In genomic region chr1:180791806-180792205, GRCh38 we compare ENCODE assay signal across 14 cellular contexts.
DNase-seq lines count a peak whose midpoint lies in the region; ATAC-seq and TF ChIP-seq lines count a peak whose summit lies in the region.
"Had no signal": no experiment of that assay in that cellular context is flagged by ENCODE, and none has a peak within 500 bp of the region (broad histone marks: within the 10 kb centered on the region; RNA-seq: fewer than 3 reads in every experiment).

No MANE protein-coding gene starts in this region.

- no peaks in the 10 kb centered on the region for H3K27me3 ChIP-seq in skeletal muscle satellite cell (ENCODE audit: control insufficient read depth, insufficient read depth, low read length)
- H3K27me3 ChIP-seq: neutrophil had no signal

- H3K27me3 Mint-ChIP-seq in activated CD4-positive, alpha-beta memory T cell treated with anti-CD3 and anti-CD28 coated beads, Interleukin-2, amount 10 ng/mL, durations not matched to agents 7 days and 5 days, result no peaks in the 10 kb centered on the region
- no peaks in the 10 kb centered on the region for H3K27me3 Mint-ChIP-seq in activated CD4-positive, alpha-beta memory T cell treated with anti-CD3 and anti-CD28 coated beads for 36 hours
- no peaks in the 10 kb centered on the region for H3K27me3 Mint-ChIP-seq in activated T-helper 17 cell treated with anti-CD3 and anti-CD28 coated beads, Interleukin-2, amount 50 U/mL, for 72 hours

- H3K9me3 Mint-ChIP-seq in activated CD4-positive, alpha-beta memory T cell treated with anti-CD3 and anti-CD28 coated beads, Interleukin-2, amount 10 ng/mL, durations not matched to agents 7 days and 5 days, result no peaks in the 10 kb centered on the region
- H3K9me3 Mint-ChIP-seq in activated CD4-positive, alpha-beta memory T cell treated with anti-CD3 and anti-CD28 coated beads for 36 hours, result no peaks in the 10 kb centered on the region
- no peaks in the 10 kb centered on the region for H3K9me3 Mint-ChIP-seq in activated T-helper 17 cell treated with anti-CD3 and anti-CD28 coated beads, Interleukin-2, amount 50 U/mL, for 72 hours
- H3K9me3 Mint-ChIP-seq: T-helper 2 cell treated with Interferon-gamma antibody and Interleukin-4, amounts not matched to agents 5 μg/mL and 100 μg/mL, for 36 hours had no signal

- H3K36me3 Mint-ChIP-seq in activated CD4-positive, alpha-beta memory T cell treated with anti-CD3 and anti-CD28 coated beads, Interleukin-2, amount 10 ng/mL, durations not matched to agents 7 days and 5 days (ENCODE audit: low read depth), result peaks cover 7% of the 10 kb centered on the region
- peaks cover 11% of the 10 kb centered on the region for H3K36me3 Mint-ChIP-seq in activated CD4-positive, alpha-beta memory T cell treated with anti-CD3 and anti-CD28 coated beads for 36 hours
- peaks cover 27% of the 10 kb centered on the region for H3K36me3 Mint-ChIP-seq in activated T-helper 17 cell treated with anti-CD3 and anti-CD28 coated beads, Interleukin-2, amount 50 U/mL, for 72 hours (ENCODE audit: low read depth)

- TF ChIP-seq POLR2A in NB4 (IDR thresholded peaks at IDR 0.05; ENCODE audit: extremely low read depth, insufficient read length), result no peak

- POLR2A ChIA-PET in activated CD4-positive, alpha-beta memory T cell treated with anti-CD3 and anti-CD28 coated beads, Interleukin-2, amount 10 ng/mL, durations not matched to agents 7 days and 5 days (lab: Charles Lee), result interaction anchor here (1.4 to 1.5 kb wide), 2 partner anchors 206 to 289 kb away, joined by 3 read pairs; partner anchors contain the start of gene ACBD6
- POLR2A ChIA-PET in activated CD4-positive, alpha-beta memory T cell treated with anti-CD3 and anti-CD28 coated beads for 36 hours (lab: Charles Lee), result no interaction called here

- H3K4me2 ChIP-seq in skeletal muscle satellite cell (ENCODE audit: low read length), result peak overlapping the region; percentile 35

- no peak overlapping the region for H3K4me3 Mint-ChIP-seq in activated CD4-positive, alpha-beta memory T cell treated with anti-CD3 and anti-CD28 coated beads, Interleukin-2, amount 10 ng/mL, durations not matched to agents 7 days and 5 days
- no peak overlapping the region for H3K4me3 Mint-ChIP-seq in activated CD4-positive, alpha-beta memory T cell treated with anti-CD3 and anti-CD28 coated beads for 36 hours
- H3K4me3 Mint-ChIP-seq in activated T-helper 17 cell treated with anti-CD3 and anti-CD28 coated beads, Interleukin-2, amount 50 U/mL, for 72 hours, result no peak overlapping the region
- H3K4me3 Mint-ChIP-seq: T-helper 2 cell treated with Interferon-gamma antibody and Interleukin-4, amounts not matched to agents 5 μg/mL and 100 μg/mL, for 36 hours had no signal

- CTCF ChIA-PET in activated CD4-positive, alpha-beta memory T cell treated with anti-CD3 and anti-CD28 coated beads, Interleukin-2, amount 10 ng/mL, durations not matched to agents 7 days and 5 days (lab: Charles Lee), result no interaction called here
- CTCF ChIA-PET in activated CD4-positive, alpha-beta memory T cell treated with anti-CD3 and anti-CD28 coated beads for 36 hours (lab: Charles Lee), result no interaction called here

- H3K4me1 Mint-ChIP-seq in activated CD4-positive, alpha-beta memory T cell treated with anti-CD3 and anti-CD28 coated beads, Interleukin-2, amount 10 ng/mL, durations not matched to agents 7 days and 5 days, result peaks cover 8% of the 10 kb centered on the region
- H3K4me1 Mint-ChIP-seq in activated CD4-positive, alpha-beta memory T cell treated with anti-CD3 and anti-CD28 coated beads for 36 hours (ENCODE audit: low read depth), result peaks cover 7% of the 10 kb centered on the region
- peaks cover 6% of the 10 kb centered on the region for H3K4me1 Mint-ChIP-seq in activated T-helper 17 cell treated with anti-CD3 and anti-CD28 coated beads, Interleukin-2, amount 50 U/mL, for 72 hours

- H3K4me1 ChIP-seq in skeletal muscle satellite cell (ENCODE audit: control insufficient read depth, insufficient read depth, low read length), result peaks cover 25% of the 10 kb centered on the region

- peak; percentile 99 for ATAC-seq in activated T-helper 17 cell treated with anti-CD3 and anti-CD28 coated beads, Interleukin-2, amount 50 U/mL, for 72 hours (replicated peaks)
- ATAC-seq in HG03469 (IDR thresholded peaks at IDR 0.05; ENCODE audit: unreplicated experiment), result no peak

- no peak for TF ChIP-seq CTCF in NB4 (IDR thresholded peaks at IDR 0.05; ENCODE audit: low read depth, low read length)

- H3K4me3 ChIP-seq in NB4 (ENCODE audit: low read depth, low read length) (no peak overlapping the region), skeletal muscle satellite cell (ENCODE audit: low read length) (no peak overlapping the region)

- intact Hi-C loops in activated CD4-positive, alpha-beta memory T cell treated with anti-CD3 and anti-CD28 coated beads for 36 hours (cut with micrococcal nuclease), result no loop called here

- H3K9ac ChIP-seq in skeletal muscle satellite cell (ENCODE audit: low read depth, low read length), result no peak overlapping the region

- H3K27ac Mint-ChIP-seq in activated CD4-positive, alpha-beta memory T cell treated with anti-CD3 and anti-CD28 coated beads, Interleukin-2, amount 10 ng/mL, durations not matched to agents 7 days and 5 days, result peak overlapping the region; percentile 8
- H3K27ac Mint-ChIP-seq in activated CD4-positive, alpha-beta memory T cell treated with anti-CD3 and anti-CD28 coated beads for 36 hours, result no peak overlapping the region
- H3K27ac Mint-ChIP-seq in activated T-helper 17 cell treated with anti-CD3 and anti-CD28 coated beads, Interleukin-2, amount 50 U/mL, for 72 hours, result peak overlapping the region; percentile 32
- H3K27ac Mint-ChIP-seq: T-helper 2 cell treated with Interferon-gamma antibody and Interleukin-4, amounts not matched to agents 5 μg/mL and 100 μg/mL, for 36 hours had no signal

- no peaks in the 10 kb centered on the region for H3K36me3 ChIP-seq in skeletal muscle satellite cell (ENCODE audit: insufficient read depth, low read length)
- H3K36me3 ChIP-seq: neutrophil had no signal

- no peaks in the 10 kb centered on the region for H3K9me3 ChIP-seq in skeletal muscle satellite cell (replicated peaks; ENCODE audit: low read length)
- H3K9me3 ChIP-seq: neutrophil had no signal

- no peak for DNase-seq in activated CD4-positive, alpha-beta memory T cell treated with anti-CD3 and anti-CD28 coated beads, Interleukin-2, amount 10 ng/mL, durations not matched to agents 7 days and 5 days
- DNase-seq in activated CD4-positive, alpha-beta memory T cell treated with anti-CD3 and anti-CD28 coated beads for 36 hours, result no peak
- peak; percentile 13 for DNase-seq in NB4 (ENCODE audit: low read depth)
- no peak for DNase-seq in NCI-H146 (lab: John Stamatoyannopoulos, UW)
- DNase-seq in SKM-1 treated with dmso at 0.1 percent for 144 hours (lab: John Stamatoyannopoulos, UW; ENCODE audit: unreplicated experiment), result no peak
- DNase-seq: ACHN; amniotic stem cell; DMS79 treated with DMSO at 0.1 percent for 48 hours; effector CD8-positive, alpha-beta T cell had no signal
